8 cellular contexts compared by ENCODE assay signal in the genomic region with DNA sequence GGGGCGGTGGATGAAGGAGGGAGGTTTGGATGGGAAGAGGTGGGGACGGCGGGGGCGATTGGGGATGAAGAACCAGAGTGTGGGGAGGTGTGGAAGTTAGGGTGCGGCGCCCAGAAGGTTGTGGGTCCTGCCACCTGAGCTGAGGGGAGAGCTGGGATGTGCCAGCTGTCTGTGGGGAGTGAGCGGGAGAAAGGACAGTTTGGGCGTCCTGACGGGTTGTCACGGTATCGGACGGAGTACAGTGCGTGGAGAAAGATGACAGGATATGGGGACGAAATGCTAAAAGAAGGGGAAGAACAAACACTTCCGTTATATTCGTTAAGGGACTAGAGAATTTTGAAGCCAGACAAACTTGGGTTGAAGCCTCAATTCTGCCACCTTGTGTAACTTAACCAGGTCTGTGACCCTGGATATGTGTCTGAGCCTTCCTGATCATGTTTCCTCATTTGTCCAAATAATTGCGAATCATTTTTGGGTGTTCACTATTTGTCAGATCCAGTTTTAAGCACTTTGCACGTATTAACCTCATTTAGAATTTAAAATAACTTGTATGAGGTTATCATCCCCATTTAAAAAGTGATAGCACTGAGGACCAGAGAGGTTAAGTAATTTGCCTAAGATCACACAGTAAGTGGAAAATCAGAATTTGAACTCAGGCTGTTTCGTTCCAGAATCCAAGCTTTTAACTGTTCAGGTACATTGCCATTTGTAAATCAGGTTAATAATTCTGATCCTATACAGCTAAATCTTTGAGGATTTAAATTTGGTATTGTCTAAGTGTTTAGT. TPM values are rescaled to one million over a fixed set of nuclear protein-coding genes. Genes with fewer than 3 reads are reported as not detected.
DNase-seq lines count a peak whose midpoint lies in the region; ATAC-seq and TF ChIP-seq lines count a peak whose summit lies in the region.

No MANE protein-coding gene starts in this region.

- peaks cover 2% of the 10 kb centered on the region for H3K9me3 Mint-ChIP-seq in activated B cell treated with CpG ODN at 0.5 μM for 24 hours

- TF ChIP-seq CTCF in activated B cell treated with CpG ODN at 0.5 μM for 24 hours (IDR thresholded peaks at IDR 0.05) (no peak), foreskin keratinocyte (conservative IDR thresholded peaks at IDR 0.05) (peak; percentile 37), gastrocnemius medialis (IDR thresholded peaks at IDR 0.05 in 4 of 5, conservative IDR thresholded peaks at IDR 0.05 in 1 of 5) (no peak)

- CTCF ChIA-PET in activated B cell treated with CpG ODN at 0.5 μM for 24 hours (lab: Charles Lee) = interaction anchor here (1.0 to 2.2 kb wide), 2 partner anchors 15 to 46 kb away, joined by 3 to 7 read pairs; no protein-coding TSS in a partner anchor

- no peak for TF ChIP-seq POLR2A in gastrocnemius medialis (IDR thresholded peaks at IDR 0.05)

- no peaks in the 10 kb centered on the region for H3K36me3 ChIP-seq in HUES6 (ENCODE audit: control insufficient read depth, insufficient read depth, low read length)
- H3K36me3 ChIP-seq in gastrocnemius medialis = no peaks in the 10 kb centered on the region

- DNase-seq in DMS53 treated with DMSO at 0.1 percent for 48 hours (lab: John Stamatoyannopoulos, UW; ENCODE audit: unreplicated experiment) = peak; percentile 37
- DNase-seq in activated B cell treated with CpG ODN at 0.5 μM for 24 hours = no peak
- DNase-seq in foreskin keratinocyte = no peak
- DNase-seq in gastrocnemius medialis = no peak
- no peak for DNase-seq in NCI-H69 (lab: John Stamatoyannopoulos, UW)
- DNase-seq in posterior vena cava (ENCODE audit: low spot score) = no peak

- H3K4me3 Mint-ChIP-seq in activated B cell treated with CpG ODN at 0.5 μM for 24 hours = peak overlapping the region; percentile 96

- peak; percentile 4 for ATAC-seq in GM19452 (IDR thresholded peaks at IDR 0.05; ENCODE audit: unreplicated experiment)
- peak; percentile 6 for ATAC-seq in activated B cell treated with CpG ODN at 0.5 μM for 24 hours (ENCODE audit: low read depth)
- ATAC-seq in foreskin keratinocyte = no peak
- peak; percentile 4 to 7 for ATAC-seq in gastrocnemius medialis

- peak overlapping the region; percentile 98 for H3K27ac Mint-ChIP-seq in activated B cell treated with CpG ODN at 0.5 μM for 24 hours

- peaks cover 20% of the 10 kb centered on the region for H3K36me3 Mint-ChIP-seq in activated B cell treated with CpG ODN at 0.5 μM for 24 hours (ENCODE audit: low read depth)

- no peaks in the 10 kb centered on the region for H3K27me3 Mint-ChIP-seq in activated B cell treated with CpG ODN at 0.5 μM for 24 hours

- no peaks in the 10 kb centered on the region for H3K9me3 ChIP-seq in HUES6 (ENCODE audit: control insufficient read depth, insufficient read depth, low read depth, low read length)
- no peaks in the 10 kb centered on the region for H3K9me3 ChIP-seq in gastrocnemius medialis

- peak overlapping the region; percentile 89 for H3K9ac ChIP-seq in HUES6 (ENCODE audit: low read length)

- H3K27ac ChIP-seq in HUES6 (ENCODE audit: low read depth, low read length) = no peak overlapping the region; the same call in 1 of the 2 replicates
- peak overlapping the region; percentile 99 for H3K27ac ChIP-seq in foreskin keratinocyte
- H3K27ac ChIP-seq in gastrocnemius medialis = peak overlapping the region; percentile 66 to 77 (median 74)

- peaks cover 69% of the 10 kb centered on the region for H3K27me3 ChIP-seq in HUES6 (ENCODE audit: control insufficient read depth, insufficient read depth, low read length)
- no peaks in the 10 kb centered on the region for H3K27me3 ChIP-seq in foreskin keratinocyte
- H3K27me3 ChIP-seq in gastrocnemius medialis = peaks cover 10 to 20% (median 14%) of the 10 kb centered on the region in 3 donors

- intact Hi-C loops in activated B cell treated with CpG ODN at 0.5 μM for 24 hours (cut with micrococcal nuclease) = loop anchor here (1.0 to 10.0 kb wide), 5 partner anchors 23 to 299 kb away; a partner anchor contains a TSS
- intact Hi-C loops in gastrocnemius medialis (cut with DNase I; ENCODE audit: low total_unique reads) = loop anchor here (2.0 kb wide), 1 partner anchor 45 kb away; no protein-coding TSS in a partner anchor
- intact Hi-C loops in posterior vena cava (cut with DNase I) = loop anchor here in 1 of 2 donors (2.0 to 5.0 kb wide), 2 partner anchors 241 to 707 kb away; no protein-coding TSS in a partner anchor

- H3K4me3 ChIP-seq in HUES6 (ENCODE audit: low read depth, low read length) (peak overlapping the region; percentile 75), gastrocnemius medialis (peak overlapping the region; percentile 68 to 81 (median 70))

- POLR2A ChIA-PET in activated B cell treated with CpG ODN at 0.5 μM for 24 hours (lab: Charles Lee) = interaction anchor here (0.5 to 2.5 kb wide), 6 partner anchors 10 to 360 kb away, joined by 3 to 13 read pairs (median 6); a partner anchor contains a TSS

- in situ Hi-C loops in gastrocnemius medialis (cut with MboI; ENCODE audit: low sequenced_read_pairs in 4 of 4) = no loop called here

- H3K4me1 ChIP-seq in HUES6 (ENCODE audit: control insufficient read depth, insufficient read depth, low read length) (peaks cover 8% of the 10 kb centered on the region), foreskin keratinocyte (no peaks in the 10 kb centered on the region), gastrocnemius medialis (peaks cover 0 to 10% of the 10 kb centered on the region in 2 donors)

- peaks cover 75% of the 10 kb centered on the region for H3K4me1 Mint-ChIP-seq in activated B cell treated with CpG ODN at 0.5 μM for 24 hours

RNA-seq across cellular contexts. Expression of a gene that starts 0.7 kb away (rescaled TPM):
- 98.4 and 110 TPM in 2 replicates for total RNA-seq in activated B cell treated with CpG ODN at 0.5 μM for 24 hours
- 10.5 and 11.1 TPM in 2 replicates for total RNA-seq in foreskin keratinocyte
- polyA plus RNA-seq in foreskin keratinocyte = 3.2 and 3.8 TPM in 2 replicates
- 1 to 10 TPM; 1.0 to 3.2 (median 1.6) TPM for total RNA-seq in gastrocnemius medialis
- 10 to 100 TPM; 13.6 to 15.2 TPM for total RNA-seq in posterior vena cava

RNA-seq across cellular contexts. Expression of a gene that starts 25.4 kb away (rescaled TPM):
- total RNA-seq in activated B cell treated with CpG ODN at 0.5 μM for 24 hours (3.2 and 3.5 TPM in 2 replicates), foreskin keratinocyte (1.3 and 1.7 TPM in 2 replicates), gastrocnemius medialis (1 to 10 TPM in 3 of 4 donors, under 1 TPM in 1; 0.22 to 3.9 (median 1.8) TPM), posterior vena cava (1 to 10 TPM; 3.7 to 5.9 TPM)
- 0.69 and 0.75 TPM in 2 replicates for polyA plus RNA-seq in foreskin keratinocyte
